ENCODE assay signal across 8 cellular contexts in genomic region chr17:8289103-8289397, GRCh38. TPM values are rescaled to one million over a fixed set of nuclear protein-coding genes. Genes with fewer than 3 reads are reported as not detected.
DNase-seq lines count a peak whose midpoint lies in the region; ATAC-seq and TF ChIP-seq lines count a peak whose summit lies in the region.

No MANE protein-coding gene starts in this region.

- no peaks in the 10 kb centered on the region for H4K20me1 ChIP-seq in PC-3 (ENCODE audit: low read length)

- peak; percentile 45 for DNase-seq in NCI-H748 treated with DMSO at 0.1 percent for 48 hours (lab: John Stamatoyannopoulos, UW)
- no peak for DNase-seq in NCI-H748 (lab: John Stamatoyannopoulos, UW; ENCODE audit: unreplicated experiment)
- DNase-seq in PC-3, result no peak
- no peak for DNase-seq in NCI-H146 treated with DMSO at 0.1 percent for 48 hours (lab: John Stamatoyannopoulos, UW; ENCODE audit: unreplicated experiment)
- DNase-seq in amniotic stem cell (lab: John Stamatoyannopoulos, UW), result no peak

- H3K27ac ChIP-seq in PC-3 (ENCODE audit: low read length) (no peak overlapping the region), ectodermal cell (ENCODE audit: insufficient read depth, low read depth, low read length, poor library complexity, severe bottlenecking) (peak overlapping the region; percentile 74)

- H3K4me1 ChIP-seq in PC-3 (ENCODE audit: insufficient read depth, low read length) (peaks cover 6% of the 10 kb centered on the region), ectodermal cell (ENCODE audit: control insufficient read depth, insufficient read depth, low read length) (peaks cover 7% of the 10 kb centered on the region)

- H3K27me3 ChIP-seq in PC-3 (ENCODE audit: low read length), result no peaks in the 10 kb centered on the region
- H3K27me3 ChIP-seq in ectodermal cell (ENCODE audit: control insufficient read depth, insufficient read depth, low read length, poor library complexity, severe bottlenecking), result no peaks in the 10 kb centered on the region

- POLR2A ChIA-PET in PC-3 (lab: Charles Lee; ENCODE audit: unreplicated experiment), result interaction anchor here (0.6 kb wide), 1 partner anchor 12 kb away, joined by 4 read pairs; no protein-coding TSS in a partner anchor

- peak overlapping the region; percentile 72; the same call in 1 of the 2 replicates for H3K9ac ChIP-seq in PC-3 (ENCODE audit: low read length)

- H3K9me3 ChIP-seq in PC-3 (ENCODE audit: low read length) (no peaks in the 10 kb centered on the region), ectodermal cell (ENCODE audit: control insufficient read depth, low read length) (no peaks in the 10 kb centered on the region)

- no peak for ATAC-seq in PC-3
- no peak for ATAC-seq in GM18861 (IDR thresholded peaks at IDR 0.05; ENCODE audit: unreplicated experiment)

- H3K27ac Mint-ChIP-seq in nephron, result peak overlapping the region; percentile 92 to 97 (median 94)

- peak overlapping the region; percentile 97 for H2AFZ ChIP-seq in PC-3 (ENCODE audit: low read length)

- peak overlapping the region; percentile 78 for H3K4me3 ChIP-seq in PC-3 (ENCODE audit: low read length)
- peak overlapping the region; percentile 96 for H3K4me3 ChIP-seq in ectodermal cell (ENCODE audit: insufficient read depth, low read depth, low read length)

- WGBS in ectodermal cell, 2 experiments, result 5 to 6% methylated on average over 17 of the region's 17 CpGs

- CTCF ChIA-PET in PC-3 (lab: Charles Lee), result interaction anchor here (0.9 kb wide), 1 partner anchor 12 kb away, joined by 4 read pairs; no protein-coding TSS in a partner anchor

- peaks cover 6% of the 10 kb centered on the region for H3K36me3 Mint-ChIP-seq in nephron (ENCODE audit: low read depth)

- H3K36me3 ChIP-seq in PC-3 (ENCODE audit: low read depth, low read length) (no peaks in the 10 kb centered on the region), ectodermal cell (ENCODE audit: control insufficient read depth, insufficient read depth, low read length) (no peaks in the 10 kb centered on the region)

- no peaks in the 10 kb centered on the region for H3K9me2 ChIP-seq in PC-3 (replicated peaks; ENCODE audit: low read length)

- H3F3A ChIP-seq in PC-3 (ENCODE audit: low read length, unreplicated experiment), result no peaks in the 10 kb centered on the region

- no peaks in the 10 kb centered on the region for H3K79me2 ChIP-seq in PC-3 (ENCODE audit: low read length)

- no TSS peak for BruUV-seq in PC-3 (replicated peaks; lab: Mats Ljungman, UMichigan)

- peaks cover 19% of the 10 kb centered on the region for H3K4me1 Mint-ChIP-seq in nephron

- peak overlapping the region; percentile 96 to 99 (median 97) for H3K4me3 Mint-ChIP-seq in nephron

- TF ChIP-seq CTCF in PC-3 (conservative IDR thresholded peaks at IDR 0.05; ENCODE audit: low read depth, low read length) (no peak), nephron (IDR thresholded peaks at IDR 0.05; ENCODE audit: unreplicated experiment in 3 of 3) (no peak)

- H3K4me2 ChIP-seq in PC-3 (ENCODE audit: low read length), result peak overlapping the region; percentile 95

- no peaks in the 10 kb centered on the region for H3K27me3 Mint-ChIP-seq in nephron (ENCODE audit: low read depth)

- intact Hi-C loops in PC-3 (cut with micrococcal nuclease), result no loop called here

- no peaks in the 10 kb centered on the region for H3K9me3 Mint-ChIP-seq in nephron

RNA-seq across cellular contexts. Expression of gene RANGRF, which starts 0.6 kb away (rescaled TPM):
- 18.0 and 22.8 TPM in 2 replicates for total RNA-seq in PC-3 (2014; rRNA removed)
- polyA plus RNA-seq in ectodermal cell (2013, experiment 1 of 4), result 48.0 TPM
- 40.6 TPM for polyA plus RNA-seq in ectodermal cell (2013, experiment 2 of 4)
- 34.6 TPM for polyA plus RNA-seq in ectodermal cell (2013, experiment 3 of 4)
- polyA plus RNA-seq in ectodermal cell (2013, experiment 4 of 4), result 34.6 TPM

RNA-seq across cellular contexts. Expression of gene SLC25A35, which starts 6.2 kb away (rescaled TPM):
- 1.6 and 2.3 TPM in 2 replicates for total RNA-seq in PC-3 (2014; rRNA removed)
- polyA plus RNA-seq in ectodermal cell (2013, experiment 1 of 4), result 4.5 TPM
- 3.4 TPM for polyA plus RNA-seq in ectodermal cell (2013, experiment 2 of 4)
- 3.5 TPM for polyA plus RNA-seq in ectodermal cell (2013, experiment 3 of 4)
- polyA plus RNA-seq in ectodermal cell (2013, experiment 4 of 4), result 3.0 TPM

RNA-seq across cellular contexts. Expression of gene ARHGEF15, which starts 21.0 kb away (rescaled TPM):
- not detected in 2 replicates for total RNA-seq in PC-3 (2014; rRNA removed)
- polyA plus RNA-seq in ectodermal cell (2013, experiment 1 of 4), result not detected
- 0.05 TPM for polyA plus RNA-seq in ectodermal cell (2013, experiment 2 of 4)
- 0.43 TPM for polyA plus RNA-seq in ectodermal cell (2013, experiment 3 of 4)
- polyA plus RNA-seq in ectodermal cell (2013, experiment 4 of 4), result 0.24 TPM

RNA-seq across cellular contexts. Expression of gene PFAS, which starts 40.0 kb away (rescaled TPM):
- 29.0 and 59.6 TPM in 2 replicates for total RNA-seq in PC-3 (2014; rRNA removed)
- polyA plus RNA-seq in ectodermal cell (2013, experiment 1 of 4), result 62.8 TPM
- polyA plus RNA-seq in ectodermal cell (2013, experiment 2 of 4), result 69.5 TPM
- polyA plus RNA-seq in ectodermal cell (2013, experiment 3 of 4), result 42.7 TPM
- 47.3 TPM for polyA plus RNA-seq in ectodermal cell (2013, experiment 4 of 4)

RNA-seq across cellular contexts. Expression of gene CTC1, which starts 41.2 kb away (rescaled TPM):
- total RNA-seq in PC-3 (2014; rRNA removed), result 7.8 and 8.4 TPM in 2 replicates
- polyA plus RNA-seq in ectodermal cell (2013, experiment 1 of 4), result 19.5 TPM
- polyA plus RNA-seq in ectodermal cell (2013, experiment 2 of 4), result 31.7 TPM
- polyA plus RNA-seq in ectodermal cell (2013, experiment 3 of 4), result 21.9 TPM
- 29.5 TPM for polyA plus RNA-seq in ectodermal cell (2013, experiment 4 of 4)
